ENCODE assay signal across 8 cellular contexts in genomic region chr13:29595380-29596063, GRCh38. TPM values are rescaled to one million over a fixed set of nuclear protein-coding genes. Genes with fewer than 3 reads are reported as not detected.
DNase-seq lines count a peak whose midpoint lies in the region; ATAC-seq and TF ChIP-seq lines count a peak whose summit lies in the region.

Gene SLC7A1, minus strand, starts transcription at chr13:29595688. Its CDS starts 59,500 bp downstream, at chr13:29536188.

- H3K9me3 ChIP-seq in BLaER1 (no peaks in the 10 kb centered on the region), left lung (no peaks in the 10 kb centered on the region)

- H3K27me3 ChIP-seq in BLaER1 (no peaks in the 10 kb centered on the region), left lung (peaks cover 0 to 32% of the 10 kb centered on the region in 2 donors)

- peaks cover 28% of the 10 kb centered on the region for H3K36me3 ChIP-seq in BLaER1
- H3K36me3 ChIP-seq in left lung: no peaks in the 10 kb centered on the region

- intact Hi-C loops in left lung (cut with DNase I): no loop called here

- TF ChIP-seq CTCF in left lung (IDR thresholded peaks at IDR 0.05): no peak

- H3K4me1 ChIP-seq in BLaER1 (peaks cover 38% of the 10 kb centered on the region), left lung (peaks cover 0 to 16% of the 10 kb centered on the region in 2 donors)

- peak; percentile 96 for DNase-seq in GM19238 (ENCODE audit: insufficient read length, low spot score)
- DNase-seq in NCI-H524 treated with DMSO at 0.1 percent for 48 hours (lab: John Stamatoyannopoulos, UW): peak; percentile 52
- DNase-seq in activated CD4-positive, alpha-beta T cell treated with anti-CD3 and anti-CD28 coated beads, Interleukin-2, amount 50 U/mL, for 1 hour: peak; percentile 77
- peak; percentile 86 for DNase-seq in dermis blood vessel endothelial cell
- peak; percentile 77 to 94 for DNase-seq in left lung
- DNase-seq in stimulated activated CD4-positive, alpha-beta T cell treated with anti-CD3 and anti-CD28 coated beads, Interleukin-2, amount 100 ng/mL, for 48 hours: peak; percentile 81 to 84

- peak within 1 kb of the TSS; percentile 82 for H3K4me2 ChIP-seq in BLaER1

- H3K4me3 ChIP-seq in BLaER1: peak within 1 kb of the TSS; percentile 98
- H3K4me3 ChIP-seq in left lung: peak within 1 kb of the TSS; percentile 67 to 82

- H3K27ac ChIP-seq in BLaER1: peak within 1 kb of the TSS; percentile 99
- H3K27ac ChIP-seq in left lung: peak within 1 kb of the TSS; percentile 73 to 84

- peak within 1 kb of the TSS; percentile 99 for H3K9ac ChIP-seq in BLaER1

- peaks cover 38% of the 10 kb centered on the region for H4K20me1 ChIP-seq in BLaER1

- ATAC-seq in HG03432 (IDR thresholded peaks at IDR 0.05; ENCODE audit: unreplicated experiment) (peak; percentile 93), left lung (peak; percentile 94)

RNA-seq across cellular contexts. Expression of gene SLC7A1, which starts in this region (rescaled TPM):
- total RNA-seq in dermis blood vessel endothelial cell (17.7 and 69.5 TPM in 2 replicates), left lung (10 to 100 TPM; 29.6 to 54.2 TPM)

Comparison
In these comparisons a context has a peak if more than half of its experiments do, and no peak if none do; other contexts are left out.
1. Peak in every context shown above with its lines: DNase-seq, ATAC-seq, H3K4me3 ChIP-seq and H3K27ac ChIP-seq.